8 cellular contexts compared by ENCODE assay signal in the genomic region with DNA sequence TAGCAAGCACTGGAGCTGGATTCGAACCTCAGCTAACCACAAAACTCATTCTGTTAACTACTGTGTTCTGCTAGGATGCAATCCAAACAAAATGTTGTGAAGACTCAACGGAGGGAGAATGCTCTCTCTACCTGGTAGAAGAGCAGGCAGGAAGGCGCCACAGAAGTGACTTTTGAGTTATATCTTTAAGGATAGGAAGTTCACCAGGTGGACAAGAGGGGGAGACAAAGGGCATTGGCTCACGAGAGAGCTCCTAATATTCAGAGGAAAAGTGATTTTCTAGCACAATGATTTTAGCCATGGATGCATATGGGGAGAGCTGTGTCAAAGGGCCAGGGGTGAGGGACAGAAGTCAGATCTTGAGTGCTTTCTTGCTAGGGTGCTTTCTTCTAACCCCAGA.
A peak's percentile ranks its signal among the peaks of the same experiment; 100 is the strongest.
DNase-seq lines count a peak whose midpoint lies in the region.

No MANE protein-coding gene starts in this region.

- H3K4me3 ChIP-seq in mesenchymal stem cell (ENCODE audit: insufficient read depth in 1 of 2, low read depth in 1 of 2, low read length in 2 of 2): no peak overlapping the region
- H3K4me3 ChIP-seq in CD8-positive, alpha-beta memory T cell (ENCODE audit: low read length): no peak overlapping the region

- no peak overlapping the region for H3K14ac ChIP-seq in mesenchymal stem cell (ENCODE audit: low read length in 2 of 2)

- no peak overlapping the region for H3K18ac ChIP-seq in mesenchymal stem cell (ENCODE audit: low read depth in 1 of 2, low read length in 2 of 2)

- no peak overlapping the region for H3K4me2 ChIP-seq in mesenchymal stem cell (ENCODE audit: low read length, poor library complexity, severe bottlenecking)

- H2AFZ ChIP-seq in mesenchymal stem cell (ENCODE audit: low read depth, low read length): no peak overlapping the region

- no peak overlapping the region for H4K91ac ChIP-seq in mesenchymal stem cell (ENCODE audit: low read length)

- no peak overlapping the region for H3K4me3 Mint-ChIP-seq in CD8-positive, alpha-beta memory T cell

- no peak overlapping the region for H3K27ac Mint-ChIP-seq in CD8-positive, alpha-beta memory T cell

- H3K23ac ChIP-seq in mesenchymal stem cell (ENCODE audit: low read length in 2 of 2): no peak overlapping the region

- no peak overlapping the region for H4K8ac ChIP-seq in mesenchymal stem cell (ENCODE audit: low read length)

- no peaks in the 10 kb centered on the region for H3K36me3 Mint-ChIP-seq in CD8-positive, alpha-beta memory T cell

- H3K79me1 ChIP-seq in mesenchymal stem cell (replicated peaks; ENCODE audit: low read length, poor library complexity, severe bottlenecking): no peaks in the 10 kb centered on the region

- no peak overlapping the region for H2BK120ac ChIP-seq in mesenchymal stem cell (ENCODE audit: low read depth, low read length)

- H3K4me1 Mint-ChIP-seq in CD8-positive, alpha-beta memory T cell: no peaks in the 10 kb centered on the region

- no peak overlapping the region for H3K27ac ChIP-seq in mesenchymal stem cell (ENCODE audit: low read length, poor library complexity, severe bottlenecking)
- no peak overlapping the region for H3K27ac ChIP-seq in CD8-positive, alpha-beta memory T cell (ENCODE audit: low read depth, low read length)

- CTCF ChIA-PET in CD8-positive, alpha-beta memory T cell (lab: Charles Lee): no interaction called here

- no peaks in the 10 kb centered on the region for H3K9me3 Mint-ChIP-seq in CD8-positive, alpha-beta memory T cell

- no peak overlapping the region for H3K4ac ChIP-seq in mesenchymal stem cell (ENCODE audit: low read depth in 1 of 2, low read length in 2 of 2)

- no peaks in the 10 kb centered on the region for H3K36me3 ChIP-seq in mesenchymal stem cell (ENCODE audit: control insufficient read depth in 1 of 2, insufficient read depth in 2 of 2, low read depth in 1 of 2, low read length in 2 of 2)
- no peaks in the 10 kb centered on the region for H3K36me3 ChIP-seq in CD8-positive, alpha-beta memory T cell (ENCODE audit: insufficient read depth, low read length)

- POLR2A ChIA-PET in CD8-positive, alpha-beta memory T cell (lab: Charles Lee): no interaction called here

- no peak overlapping the region for H2BK12ac ChIP-seq in mesenchymal stem cell (ENCODE audit: low read length in 2 of 2)

- 48% methylated on average over 4 of the region's 4 CpGs for WGBS in mesenchymal stem cell

- no peak overlapping the region for H2BK5ac ChIP-seq in mesenchymal stem cell (ENCODE audit: low read depth, low read length, poor library complexity, severe bottlenecking)

- no peak overlapping the region for H3K9ac ChIP-seq in mesenchymal stem cell (ENCODE audit: low read length)

- H3K27me3 Mint-ChIP-seq in CD8-positive, alpha-beta memory T cell: peaks cover 7 to 13% of the 10 kb centered on the region in 2 donors

- peak; percentile 38 for DNase-seq in DMS53 (lab: John Stamatoyannopoulos, UW)
- DNase-seq in DMS53 treated with DMSO at 0.1 percent for 48 hours (lab: John Stamatoyannopoulos, UW; ENCODE audit: unreplicated experiment): no peak
- DNase-seq in HT-29 (ENCODE audit: low spot score): peak; percentile 60
- DNase-seq in astrocyte of the hippocampus (ENCODE audit: low read depth, low spot score): peak; percentile 31
- DNase-seq in mesenchymal stem cell: peak; percentile 2
- no peak for DNase-seq in CD8-positive, alpha-beta memory T cell
- no peak for DNase-seq in T-helper 1 cell
- DNase-seq in amniotic stem cell (lab: John Stamatoyannopoulos, UW): no peak

- H2AK5ac ChIP-seq in mesenchymal stem cell (ENCODE audit: low read length, severe bottlenecking): no peak overlapping the region

- no peaks in the 10 kb centered on the region for H3K4me1 ChIP-seq in mesenchymal stem cell (ENCODE audit: control insufficient read depth, insufficient read depth, low read depth, low read length)
- H3K4me1 ChIP-seq in CD8-positive, alpha-beta memory T cell (ENCODE audit: insufficient read depth, low read length): no peaks in the 10 kb centered on the region

- peaks cover 0 to 16% of the 10 kb centered on the region in 2 experiments for H3K27me3 ChIP-seq in mesenchymal stem cell (ENCODE audit: control insufficient read depth in 1 of 2, insufficient read depth in 1 of 2, low read length in 2 of 2)
- H3K27me3 ChIP-seq in CD8-positive, alpha-beta memory T cell (ENCODE audit: insufficient read depth, low read length, poor library complexity, severe bottlenecking): no peaks in the 10 kb centered on the region

- H3K9me3 ChIP-seq in mesenchymal stem cell (ENCODE audit: control insufficient read depth, low read length): no peaks in the 10 kb centered on the region
- no peaks in the 10 kb centered on the region for H3K9me3 ChIP-seq in CD8-positive, alpha-beta memory T cell (ENCODE audit: low read length)

- H2BK15ac ChIP-seq in mesenchymal stem cell (ENCODE audit: low read depth, poor library complexity, severe bottlenecking): no peak overlapping the region

Comparison
In these comparisons a context has a peak if more than half of its experiments do, and no peak if none do; other contexts are left out.
1. DNase-seq: peak in DMS53 (single experiment), HT-29 (single experiment), astrocyte of the hippocampus (single experiment) and mesenchymal stem cell (single experiment); none in DMS53 treated with DMSO at 0.1 percent for 48 hours (single experiment), CD8-positive, alpha-beta memory T cell (0 of 5), T-helper 1 cell (0 of 5) and amniotic stem cell (single experiment).